In the genomic region with DNA sequence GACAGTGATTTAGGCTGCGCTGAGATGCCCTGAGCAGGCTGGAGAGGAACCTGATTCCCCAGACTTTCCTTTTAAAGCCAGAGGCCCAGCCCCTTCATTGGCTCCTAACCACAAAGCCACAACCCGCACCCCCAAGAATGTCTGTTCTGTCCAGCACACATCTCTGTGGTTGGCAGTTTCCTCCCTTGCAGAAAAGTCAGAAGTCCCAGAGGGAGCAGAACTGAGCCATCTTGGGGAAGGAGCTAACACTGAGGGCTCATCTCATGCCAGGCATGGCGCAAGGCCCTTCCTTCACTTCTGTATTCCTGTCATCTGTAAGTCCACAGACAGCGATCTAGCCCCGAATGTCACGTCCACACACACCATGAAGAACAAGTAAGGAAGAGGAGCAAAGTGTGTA, we compare ENCODE assay signal across 1 cellular context.
TF ChIP-seq lines count a peak whose summit lies in the region.

No MANE protein-coding gene starts in this region.

TF ChIP-seq in IMR-90, 13 proteins besides CTCF, POLR2A, EP300 and RAD21 (continued from another document):
- TF ChIP-seq, protein P1, sequence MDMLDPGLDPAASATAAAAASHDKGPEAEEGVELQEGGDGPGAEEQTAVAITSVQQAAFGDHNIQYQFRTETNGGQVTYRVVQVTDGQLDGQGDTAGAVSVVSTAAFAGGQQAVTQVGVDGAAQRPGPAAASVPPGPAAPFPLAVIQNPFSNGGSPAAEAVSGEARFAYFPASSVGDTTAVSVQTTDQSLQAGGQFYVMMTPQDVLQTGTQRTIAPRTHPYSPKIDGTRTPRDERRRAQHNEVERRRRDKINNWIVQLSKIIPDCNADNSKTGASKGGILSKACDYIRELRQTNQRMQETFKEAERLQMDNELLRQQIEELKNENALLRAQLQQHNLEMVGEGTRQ (IDR thresholded peaks at IDR 0.05; ENCODE audit: low read depth, low read length): no peak
